Comparison of ENCODE assay signal across 8 cellular contexts in genomic region chr14:63204407-63205280, GRCh38. TPM values are rescaled to one million over a fixed set of nuclear protein-coding genes. Genes with fewer than 3 reads are reported as not detected.
DNase-seq lines count a peak whose midpoint lies in the region; ATAC-seq, FAIRE-seq and TF ChIP-seq lines count a peak whose summit lies in the region.

Gene RHOJ (plus strand): TSS chr14:63204443. CDS start chr14:63204870, 427 bp downstream.

- TF ChIP-seq CTCF in Loucy (conservative IDR thresholded peaks at IDR 0.05; ENCODE audit: low read length) (no peak), bronchial epithelial cell (IDR thresholded peaks at IDR 0.05; ENCODE audit: insufficient read depth, low read length, severe bottlenecking) (no peak), kidney epithelial cell (IDR thresholded peaks at IDR 0.05; ENCODE audit: insufficient read depth, low read length, poor library complexity, severe bottlenecking) (no peak)

- H3K9me3 ChIP-seq in Loucy (ENCODE audit: insufficient read depth, low read depth, low read length), result no peaks in the 10 kb centered on the region

- no peak for ATAC-seq in stimulated activated naive CD8-positive, alpha-beta T cell treated with anti-CD3 and anti-CD28 coated beads, Interleukin-15, Interleukin-2, amounts not matched to agents 100 U/mL and 50 U/mL, for 24 hours
- ATAC-seq in GM21447 (IDR thresholded peaks at IDR 0.05; ENCODE audit: unreplicated experiment) (no peak), GM19324 (IDR thresholded peaks at IDR 0.05; ENCODE audit: low FRiP score, unreplicated experiment) (no peak)
- no peak for ATAC-seq in activated CD4-positive, alpha-beta T cell treated with anti-CD3 and anti-CD28 coated beads for 36 hours

- no peak within 1 kb of the TSS for H3K4me2 ChIP-seq in Loucy (ENCODE audit: low read depth, low read length, poor library complexity, severe bottlenecking)

- H3F3A ChIP-seq in Loucy (ENCODE audit: low read depth), result no peaks in the 10 kb centered on the region

- H3K9me2 ChIP-seq in Loucy (replicated peaks; ENCODE audit: low read depth, low read length), result no peaks in the 10 kb centered on the region

- H3K4me1 Mint-ChIP-seq in activated CD4-positive, alpha-beta T cell treated with anti-CD3 and anti-CD28 coated beads for 36 hours, result no peaks in the 10 kb centered on the region

- peak within 1 kb of the TSS; percentile 54; the same call in 1 of the 2 replicates for H2AFZ ChIP-seq in Loucy (ENCODE audit: low read length)

- no peaks in the 10 kb centered on the region for H4K20me1 ChIP-seq in Loucy (ENCODE audit: insufficient read depth, low read length, poor library complexity, severe bottlenecking)

- CTCF ChIA-PET in activated CD4-positive, alpha-beta T cell treated with anti-CD3 and anti-CD28 coated beads for 36 hours (lab: Charles Lee), result interaction anchor here (0.6 kb wide), 1 partner anchor 433 kb away, joined by 3 read pairs; no protein-coding TSS in a partner anchor

- no peak within 1 kb of the TSS for H3K4me3 Mint-ChIP-seq in activated CD4-positive, alpha-beta T cell treated with anti-CD3 and anti-CD28 coated beads for 36 hours

- no peak within 1 kb of the TSS for H3K9ac ChIP-seq in Loucy (ENCODE audit: low read depth, low read length, poor library complexity, severe bottlenecking)

- DNase-seq in bronchial epithelial cell (ENCODE audit: low read depth) (no peak), kidney epithelial cell (ENCODE audit: low read depth) (no peak), substantia nigra (lab: John Stamatoyannopoulos, UW) (peak in 27 of 49 donors; percentile 1 to 52 (median 7))
- no peak for DNase-seq in stimulated activated naive CD8-positive, alpha-beta T cell treated with anti-CD3 and anti-CD28 coated beads, Interleukin-15, Interleukin-2, amounts not matched to agents 100 U/mL and 50 U/mL, for 24 hours
- no peak for DNase-seq in activated CD4-positive, alpha-beta T cell treated with anti-CD3 and anti-CD28 coated beads for 36 hours

- H3K36me3 ChIP-seq in Loucy (ENCODE audit: insufficient read depth, low read length) (no peaks in the 10 kb centered on the region), bronchial epithelial cell (ENCODE audit: control insufficient read depth, insufficient read depth, low read length) (no peaks in the 10 kb centered on the region), kidney epithelial cell (ENCODE audit: control insufficient read depth, insufficient read depth, low read length) (no peaks in the 10 kb centered on the region)

- POLR2A ChIA-PET in activated CD4-positive, alpha-beta T cell treated with anti-CD3 and anti-CD28 coated beads for 36 hours (lab: Charles Lee), result no interaction called here

- no peaks in the 10 kb centered on the region for H3K36me3 Mint-ChIP-seq in activated CD4-positive, alpha-beta T cell treated with anti-CD3 and anti-CD28 coated beads for 36 hours (ENCODE audit: low read depth)

- H3K27ac ChIP-seq in substantia nigra (ENCODE audit: low read depth, low read length, poor library complexity, severe bottlenecking), result peak within 1 kb of the TSS; percentile 26

- peak; percentile 28 for FAIRE-seq in bronchial epithelial cell (lab: Jason Lieb, UNC)

- no peak within 1 kb of the TSS for H3K27ac Mint-ChIP-seq in activated CD4-positive, alpha-beta T cell treated with anti-CD3 and anti-CD28 coated beads for 36 hours

- H3K79me2 ChIP-seq in Loucy (ENCODE audit: insufficient read depth, low read length), result no peaks in the 10 kb centered on the region

- H3K4me3 ChIP-seq in Loucy (ENCODE audit: low read length, poor library complexity, severe bottlenecking) (no peak within 1 kb of the TSS), bronchial epithelial cell (ENCODE audit: low read depth, low read length) (peak within 1 kb of the TSS; percentile 15), kidney epithelial cell (ENCODE audit: low read depth, low read length) (peak within 1 kb of the TSS; percentile 14)

- H3K27me3 ChIP-seq in Loucy (ENCODE audit: insufficient read depth, low read length, poor library complexity, severe bottlenecking), result no peaks in the 10 kb centered on the region
- no peaks in the 10 kb centered on the region for H3K27me3 ChIP-seq in bronchial epithelial cell (ENCODE audit: control insufficient read depth, insufficient read depth, low read length)
- H3K27me3 ChIP-seq in kidney epithelial cell (ENCODE audit: control insufficient read depth, insufficient read depth, low read length), result no peaks in the 10 kb centered on the region

- no peaks in the 10 kb centered on the region for H3K9me3 Mint-ChIP-seq in activated CD4-positive, alpha-beta T cell treated with anti-CD3 and anti-CD28 coated beads for 36 hours (ENCODE audit: low read depth)

- H3K4me1 ChIP-seq in Loucy (ENCODE audit: insufficient read depth, low read length, poor library complexity, severe bottlenecking), result no peaks in the 10 kb centered on the region

- intact Hi-C loops in activated CD4-positive, alpha-beta T cell treated with anti-CD3 and anti-CD28 coated beads for 36 hours (cut with DNase I, micrococcal nuclease), result no loop called here

- H3K27me3 Mint-ChIP-seq in activated CD4-positive, alpha-beta T cell treated with anti-CD3 and anti-CD28 coated beads for 36 hours, result peaks cover 15% of the 10 kb centered on the region

RNA-seq across cellular contexts. Expression of gene RHOJ, which starts in this region (rescaled TPM):
- not detected in 2 replicates for total RNA-seq in bronchial epithelial cell
- 0.21 and 0.54 TPM in 2 replicates for total RNA-seq in kidney epithelial cell
- not detected for total RNA-seq in activated CD4-positive, alpha-beta T cell treated with anti-CD3 and anti-CD28 coated beads for 36 hours

Comparison
In these comparisons a context has a peak if more than half of its experiments do, and no peak if none do; other contexts are left out.
1. DNase-seq: peak in substantia nigra (27 of 49); none in bronchial epithelial cell (single experiment), kidney epithelial cell (single experiment), stimulated activated naive CD8-positive, alpha-beta T cell treated with anti-CD3 and anti-CD28 coated beads, Interleukin-15, Interleukin-2, amounts not matched to agents 100 U/mL and 50 U/mL, for 24 hours (single experiment) and activated CD4-positive, alpha-beta T cell treated with anti-CD3 and anti-CD28 coated beads for 36 hours (single experiment).